In the genomic region with DNA sequence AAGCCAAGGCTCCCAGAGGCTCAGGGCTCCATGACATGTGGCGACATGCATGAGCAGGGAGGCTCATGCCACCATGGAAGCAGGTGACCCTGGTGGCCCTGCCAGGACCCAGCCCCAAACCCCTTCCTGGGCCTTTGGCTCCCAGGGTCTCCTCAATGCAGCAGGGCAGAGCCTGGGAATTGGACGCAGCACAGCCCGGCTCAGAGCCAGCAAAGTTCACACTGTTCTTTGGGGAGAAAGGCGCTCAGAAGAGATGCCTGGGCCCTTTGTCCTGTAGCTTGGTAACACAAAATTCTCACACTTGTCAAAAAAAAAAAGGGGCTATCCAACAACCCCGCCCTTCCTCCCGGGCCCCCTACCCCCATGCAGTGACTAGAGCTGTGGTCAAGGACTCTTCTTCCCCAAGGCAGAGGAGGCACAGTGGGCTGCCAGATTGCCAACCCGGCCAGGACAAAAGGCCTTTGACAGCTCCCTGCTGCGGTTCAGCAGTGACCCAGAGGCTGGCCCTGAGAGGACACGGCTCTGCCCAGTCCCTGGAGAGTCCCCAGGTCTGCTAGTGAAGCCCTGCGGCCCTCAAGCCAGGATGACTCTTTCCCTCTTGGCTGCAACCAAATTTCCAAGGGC, we compare ENCODE assay signal across 28 cellular contexts. TPM values are rescaled to one million over a fixed set of nuclear protein-coding genes. Genes with fewer than 3 reads are reported as not detected.
DNase-seq lines count a peak whose midpoint lies in the region; ATAC-seq and TF ChIP-seq lines count a peak whose summit lies in the region.
"Had no signal": no experiment of that assay in that cellular context is flagged by ENCODE, and none has a peak within 500 bp of the region (broad histone marks: within the 10 kb centered on the region; RNA-seq: fewer than 3 reads in every experiment).

No MANE protein-coding gene starts in this region.

- no peak overlapping the region for H2AFZ ChIP-seq in trophoblast cell (ENCODE audit: insufficient read depth, low read length, poor library complexity)

- peak overlapping the region; percentile 31 for H2BK12ac ChIP-seq in trophoblast cell (ENCODE audit: low read length)

- peak overlapping the region in 4 of 10 experiments; percentile 62 to 77 (median 70); a peak in 7 of 20 replicates for H3K4me3 ChIP-seq in BLaER1 treated with 17β-estradiol and CSF1 and Interleukin-3, amounts not matched to agents 10 nM and 100 nM
- H3K4me3 ChIP-seq in iPS-15b (ENCODE audit: low read depth, low read length) (no peak overlapping the region), trophoblast cell (ENCODE audit: low read depth, low read length) (no peak overlapping the region), tibial nerve (no peak overlapping the region)
- H3K4me3 ChIP-seq: body of pancreas, prostate gland, stomach had no signal

- H4K20me1 ChIP-seq in BLaER1 treated with 17β-estradiol and CSF1 and Interleukin-3, amounts not matched to agents 10 nM and 100 nM: peaks cover 0 to 76% (median 19%) of the 10 kb centered on the region in 11 experiments; a peak in 17 of 22 replicates

- no peak for ATAC-seq in HG02870 (IDR thresholded peaks at IDR 0.05; ENCODE audit: unreplicated experiment)
- no peak for ATAC-seq in GM21717 (IDR thresholded peaks at IDR 0.05; ENCODE audit: unreplicated experiment)
- ATAC-seq: activated CD8-positive, alpha-beta memory T cell treated with anti-CD3 and anti-CD28 coated beads, Interleukin-2, amount 10 ng/mL, durations not matched to agents 7 days and 5 days; body of pancreas; heart right ventricle; Panc1; T-cell had no signal

- peak overlapping the region in 2 of 11 experiments; percentile 25 to 30; a peak in 1 of 22 replicates for H3K27ac ChIP-seq in BLaER1 treated with 17β-estradiol and CSF1 and Interleukin-3, amounts not matched to agents 10 nM and 100 nM
- H3K27ac ChIP-seq in caudate nucleus (ENCODE audit: low read depth, low read length) (peak overlapping the region; percentile 26), trophoblast cell (ENCODE audit: low read depth, low read length) (no peak overlapping the region), tibial nerve (peak overlapping the region in 1 of 4 donors; percentile 37)
- H3K27ac ChIP-seq: body of pancreas, coronary artery, heart right ventricle, prostate gland, stomach had no signal

- H2BK120ac ChIP-seq in trophoblast cell (ENCODE audit: insufficient read depth, low read length, poor library complexity): no peak overlapping the region

- intact Hi-C loops in posterior vena cava (cut with DNase I): no loop called here

- peak overlapping the region; percentile 59 for H2AK5ac ChIP-seq in trophoblast cell (ENCODE audit: low read length)

- no peak overlapping the region for H4K12ac ChIP-seq in trophoblast cell (ENCODE audit: low read depth, low read length)

- H3K27me3 ChIP-seq in BLaER1 treated with 17β-estradiol and CSF1 and Interleukin-3, amounts not matched to agents 10 nM and 100 nM: peaks cover 44 to 94% (median 53%) of the 10 kb centered on the region in 11 experiments
- H3K27me3 ChIP-seq in iPS-15b (ENCODE audit: control insufficient read depth, insufficient read depth, low read length) (peaks cover 11% of the 10 kb centered on the region), trophoblast cell (ENCODE audit: insufficient read depth, low read length) (peaks cover 12% of the 10 kb centered on the region), tibial nerve (peaks cover 0 to 89% of the 10 kb centered on the region in 2 donors)

- H3K14ac ChIP-seq in trophoblast cell (ENCODE audit: low read length): peak overlapping the region; percentile 16

- WGBS in trophoblast cell (ENCODE audit: extremely low coverage, insufficient coverage, insufficient read length): no CpG with 5 or more reads among the region's 10 CpGs
- 51 to 52% methylated on average over 8 to 10 of the region's 10 CpGs for WGBS in tibial nerve, 2 donors

- H3K4ac ChIP-seq in trophoblast cell (ENCODE audit: low read depth, low read length): peak overlapping the region; percentile 48

- H3K18ac ChIP-seq in trophoblast cell (ENCODE audit: low read length): peak overlapping the region; percentile 49

- H3K79me2 ChIP-seq in trophoblast cell (ENCODE audit: control insufficient read depth, insufficient read depth, low read length, poor library complexity): peaks cover 11% of the 10 kb centered on the region

- peak overlapping the region in 9 of 11 experiments; percentile 91 to 100 (median 98); a peak in 17 of 22 replicates for H3K4me2 ChIP-seq in BLaER1 treated with 17β-estradiol and CSF1 and Interleukin-3, amounts not matched to agents 10 nM and 100 nM
- H3K4me2 ChIP-seq in trophoblast cell (ENCODE audit: low read length): no peak overlapping the region

- H3K79me1 ChIP-seq in trophoblast cell (ENCODE audit: low read length): peaks cover 26% of the 10 kb centered on the region

- peak overlapping the region in 5 of 11 experiments; percentile 12 to 82 (median 75); a peak in 7 of 22 replicates for H3K9ac ChIP-seq in BLaER1 treated with 17β-estradiol and CSF1 and Interleukin-3, amounts not matched to agents 10 nM and 100 nM
- H3K9ac ChIP-seq in iPS-15b (ENCODE audit: low read depth, low read length) (peak overlapping the region; percentile 47), trophoblast cell (ENCODE audit: low read length) (no peak overlapping the region)

- H2BK5ac ChIP-seq in trophoblast cell (ENCODE audit: low read depth, low read length, poor library complexity): no peak overlapping the region

- peak overlapping the region; percentile 42 for H4K91ac ChIP-seq in trophoblast cell (ENCODE audit: low read depth, low read length)

- DNase-seq in caudate nucleus (lab: John Stamatoyannopoulos, UW): peak in 41 of 61 donors; percentile 15 to 86 (median 53)
- no peak for DNase-seq in trophoblast cell
- no peak for DNase-seq in posterior vena cava (ENCODE audit: low spot score)
- DNase-seq in tibial nerve (ENCODE audit: low spot score in 2 of 2): no peak
- DNase-seq: ACHN; activated CD4-positive, alpha-beta T cell treated with anti-CD3 and anti-CD28 coated beads for 48 hours; activated CD8-positive, alpha-beta memory T cell treated with anti-CD3 and anti-CD28 coated beads, Interleukin-2, amount 10 ng/mL, durations not matched to agents 7 days and 5 days; body of pancreas; CD4-positive, alpha-beta T cell; GF-D8; heart right ventricle; NCI-H1436; NCI-H226; small intestine; stimulated activated CD4-positive, alpha-beta T cell treated with anti-CD3 and anti-CD28 coated beads, Interleukin-2, amount 100 ng/mL, for 48 hours; stomach; T-cell had no signal

- H3K9me3 ChIP-seq in BLaER1 treated with 17β-estradiol and CSF1 and Interleukin-3, amounts not matched to agents 10 nM and 100 nM (replicated peaks in 1 of 11): no peaks in the 10 kb centered on the region
- H3K9me3 ChIP-seq in iPS-15b (ENCODE audit: control insufficient read depth, insufficient read depth, low read length) (no peaks in the 10 kb centered on the region), trophoblast cell (ENCODE audit: insufficient read depth, low read depth, low read length) (peaks cover 8% of the 10 kb centered on the region), tibial nerve (no peaks in the 10 kb centered on the region)
- H3K9me3 ChIP-seq: body of pancreas, heart right ventricle, prostate gland, stomach had no signal

- no peak for TF ChIP-seq CTCF in tibial nerve (IDR thresholded peaks at IDR 0.05)

- H3K23ac ChIP-seq in trophoblast cell (ENCODE audit: low read length): no peak overlapping the region

- peaks cover 44 to 98% (median 93%) of the 10 kb centered on the region in 10 experiments for H3K4me1 ChIP-seq in BLaER1 treated with 17β-estradiol and CSF1 and Interleukin-3, amounts not matched to agents 10 nM and 100 nM
- peaks cover 9% of the 10 kb centered on the region for H3K4me1 ChIP-seq in iPS-15b (ENCODE audit: control insufficient read depth, insufficient read depth, low read length)
- peaks cover 8 to 25% of the 10 kb centered on the region in 2 experiments for H3K4me1 ChIP-seq in trophoblast cell (ENCODE audit: control insufficient read depth in 1 of 2, insufficient read depth in 2 of 2, low read length in 2 of 2)
- peaks cover 0 to 33% (median 8%) of the 10 kb centered on the region in 4 donors for H3K4me1 ChIP-seq in tibial nerve
- H3K4me1 ChIP-seq: prostate gland had no signal

- H3K36me3 ChIP-seq in BLaER1 treated with 17β-estradiol and CSF1 and Interleukin-3, amounts not matched to agents 10 nM and 100 nM: no peaks in the 10 kb centered on the region
- H3K36me3 ChIP-seq in iPS-15b (ENCODE audit: control insufficient read depth, insufficient read depth, low read length): no peaks in the 10 kb centered on the region
- peaks cover 7 to 16% of the 10 kb centered on the region in 2 experiments for H3K36me3 ChIP-seq in trophoblast cell (ENCODE audit: control insufficient read depth in 1 of 2, insufficient read depth in 2 of 2, low read length in 2 of 2)
- no peaks in the 10 kb centered on the region for H3K36me3 ChIP-seq in tibial nerve
- H3K36me3 ChIP-seq: heart right ventricle, prostate gland, stomach had no signal

- TF ChIP-seq EP300 in tibial nerve (IDR thresholded peaks at IDR 0.05): no peak

- TF ChIP-seq POLR2A in tibial nerve (IDR thresholded peaks at IDR 0.05): no peak

- H4K8ac ChIP-seq in trophoblast cell (ENCODE audit: low read depth, low read length): no peak overlapping the region

RNA-seq across cellular contexts. Expression of a gene that starts 2.0 kb away (rescaled TPM):
- polyA plus RNA-seq in trophoblast cell (2013): 40.3 and 44.3 TPM in 2 replicates
- not detected for total RNA-seq in posterior vena cava
- total RNA-seq in tibial nerve: 1 to 10 TPM; 1.2 to 7.2 (median 3.1) TPM
- total RNA-seq: activated CD8-positive, alpha-beta memory T cell treated with anti-CD3 and anti-CD28 coated beads, Interleukin-2, amount 10 ng/mL, durations not matched to agents 7 days and 5 days; body of pancreas; CD4-positive, alpha-beta T cell; heart right ventricle; MCF 10A; T-cell had no signal
- polyA plus RNA-seq: IgD-negative memory B cell, liver had no signal

RNA-seq across cellular contexts. Expression of a gene that starts 16.6 kb away (rescaled TPM):
- 12.8 and 14.9 TPM in 2 replicates for polyA plus RNA-seq in trophoblast cell (2013)
- not detected for total RNA-seq in posterior vena cava
- total RNA-seq in tibial nerve: 10 to 100 TPM; 29.4 to 53.1 (median 42.2) TPM
- total RNA-seq: activated CD8-positive, alpha-beta memory T cell treated with anti-CD3 and anti-CD28 coated beads, Interleukin-2, amount 10 ng/mL, durations not matched to agents 7 days and 5 days; body of pancreas; CD4-positive, alpha-beta T cell; MCF 10A; prostate gland; stomach; T-cell; urinary bladder had no signal
- polyA plus RNA-seq: heart right ventricle, IgD-negative memory B cell, liver, stomach had no signal

RNA-seq across cellular contexts. Expression of a gene that starts 20.3 kb away (rescaled TPM):
- polyA plus RNA-seq in trophoblast cell (2013): 83.1 and 87.4 TPM in 2 replicates
- 10 to 100 TPM; 58.6 to 62.6 TPM for total RNA-seq in posterior vena cava
- total RNA-seq in tibial nerve: 100 to 1,000 TPM in 1 of 4 donors, 10 to 100 TPM in 3; 55.3 to 124 (median 68.6) TPM

RNA-seq across cellular contexts. Expression of a gene that starts 36.3 kb away (rescaled TPM):
- polyA plus RNA-seq in trophoblast cell (2013): 89.1 and 94.0 TPM in 2 replicates
- total RNA-seq in posterior vena cava (10 to 100 TPM; 25.2 to 25.7 TPM), tibial nerve (10 to 100 TPM; 20.7 to 25.5 (median 23.3) TPM)

RNA-seq across cellular contexts. Expression of a gene that starts 40.7 kb away (rescaled TPM):
- polyA plus RNA-seq in trophoblast cell (2013): 0.23 and 0.26 TPM in 2 replicates
- total RNA-seq in posterior vena cava: under 1 TPM in 1 of 2 donors, not detected in 1; 0.14 TPM
- under 1 TPM in 2 of 4 donors, not detected in 2; 0.20 to 0.44 TPM for total RNA-seq in tibial nerve
- total RNA-seq: activated CD8-positive, alpha-beta memory T cell treated with anti-CD3 and anti-CD28 coated beads, Interleukin-2, amount 10 ng/mL, durations not matched to agents 7 days and 5 days; body of pancreas; liver had no signal
- polyA plus RNA-seq: heart right ventricle, IgD-negative memory B cell, liver, urinary bladder had no signal

Comparison
In these comparisons a context has a peak if more than half of its experiments do, and no peak if none do; other contexts are left out.
1. DNase-seq: peak in caudate nucleus (41 of 61); none in trophoblast cell (0 of 2), posterior vena cava (single experiment) and tibial nerve (0 of 2).
2. RNA of a gene that starts 16.6 kb away (total RNA-seq): 29.4 to 53.1 TPM in tibial nerve; not detected in posterior vena cava; every median in the first group is over 10 times any median in the second.